In genomic region chr13:89115307-89115706, GRCh38 we compare ENCODE assay signal across 2 cellular contexts.
TF ChIP-seq lines count a peak whose summit lies in the region.

No MANE protein-coding gene starts in this region.

TF ChIP-seq in SK-N-SH, 30 proteins besides CTCF, POLR2A, EP300 and RAD21 (continued from another document):
- TF ChIP-seq REST (IDR thresholded peaks at IDR 0.05; ENCODE audit: low read depth, low read length), result no peak
- TF ChIP-seq, protein P1, sequence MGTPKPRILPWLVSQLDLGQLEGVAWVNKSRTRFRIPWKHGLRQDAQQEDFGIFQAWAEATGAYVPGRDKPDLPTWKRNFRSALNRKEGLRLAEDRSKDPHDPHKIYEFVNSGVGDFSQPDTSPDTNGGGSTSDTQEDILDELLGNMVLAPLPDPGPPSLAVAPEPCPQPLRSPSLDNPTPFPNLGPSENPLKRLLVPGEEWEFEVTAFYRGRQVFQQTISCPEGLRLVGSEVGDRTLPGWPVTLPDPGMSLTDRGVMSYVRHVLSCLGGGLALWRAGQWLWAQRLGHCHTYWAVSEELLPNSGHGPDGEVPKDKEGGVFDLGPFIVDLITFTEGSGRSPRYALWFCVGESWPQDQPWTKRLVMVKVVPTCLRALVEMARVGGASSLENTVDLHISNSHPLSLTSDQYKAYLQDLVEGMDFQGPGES (IDR thresholded peaks at IDR 0.05; ENCODE audit: low read depth, low read length), result no peak
- no peak for TF ChIP-seq FOXJ3 (CRISPR knock-in tag; IDR thresholded peaks at IDR 0.05)
- TF ChIP-seq USF2 (IDR thresholded peaks at IDR 0.05; ENCODE audit: borderline replicate concordance, low read depth, low read length), result no peak
- no peak for TF ChIP-seq ZBTB33 (IDR thresholded peaks at IDR 0.05; ENCODE audit: borderline replicate concordance, low read depth)

TF ChIP-seq in SK-N-SH treated with all-trans-retinoic acid at 6 μM for 48 hours, 23 proteins besides CTCF, POLR2A, EP300 and RAD21 (continued from another document):
- TF ChIP-seq GLIS3 (CRISPR knock-in tag; IDR thresholded peaks at IDR 0.05), result no peak
